In the genomic region with DNA sequence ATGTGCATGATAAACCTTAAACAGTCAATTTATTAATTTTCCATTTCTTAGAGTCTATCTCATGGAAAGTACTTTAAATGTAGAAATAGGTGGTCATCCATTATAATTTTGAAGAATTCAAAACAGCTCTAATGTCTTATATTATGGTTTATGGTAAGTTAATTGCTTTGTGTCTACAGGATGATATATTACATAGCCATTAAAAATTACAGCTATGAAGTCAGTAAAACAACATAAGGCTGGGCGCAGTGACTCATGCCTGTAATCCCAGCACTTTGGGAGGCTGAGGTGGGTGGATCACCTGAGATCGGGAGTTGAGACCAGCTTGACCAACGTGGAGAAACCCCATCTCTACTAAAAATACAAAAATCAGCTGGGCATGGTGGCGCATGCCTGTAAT, we compare ENCODE assay signal across 6 cellular contexts. TPM values are rescaled to one million over a fixed set of nuclear protein-coding genes. Genes with fewer than 3 reads are reported as not detected.
A peak's percentile ranks its signal among the peaks of the same experiment; 100 is the strongest.
DNase-seq lines count a peak whose midpoint lies in the region; ATAC-seq, FAIRE-seq and TF ChIP-seq lines count a peak whose summit lies in the region.
"Not testable (repeated sequence)": the region's sequence is repeated elsewhere in the genome, so short reads cannot be mapped to it uniquely, and the experiment has no call there.

No MANE protein-coding gene starts in this region.

- H3K27ac ChIP-seq in WERI-Rb-1 = peak overlapping the region; percentile 86

- H3K4me1 Mint-ChIP-seq in HFFc6 (ENCODE audit: low read depth) = peaks cover 66% of the 10 kb centered on the region

- not testable (repeated sequence) for H3K4me3 Mint-ChIP-seq in HFFc6

- peaks cover 21% of the 10 kb centered on the region for H3K36me3 Mint-ChIP-seq in HFFc6 (ENCODE audit: low read depth)

- intact Hi-C loops in mucosa of descending colon (cut with DNase I, micrococcal nuclease) = not testable (repeated sequence)

- H3K9me3 ChIP-seq in WERI-Rb-1 (ENCODE audit: severe bottlenecking); mucosa of descending colon: not testable (repeated sequence)

- not testable (repeated sequence) for TF ChIP-seq CTCF in HFFc6 (IDR thresholded peaks at IDR 0.05); WERI-Rb-1 (IDR thresholded peaks at IDR 0.05; ENCODE audit: low read depth, low read length); fibroblast of villous mesenchyme (IDR thresholded peaks at IDR 0.05; ENCODE audit: insufficient read depth, low read depth, low read length); mucosa of descending colon (IDR thresholded peaks at IDR 0.05)

- in situ Hi-C loops in Caki2 (cut with HindIII; ENCODE audit: low pct_unique_long_range_greater_than_20kb, low sequenced_read_pairs) = not testable (repeated sequence)

- H3K4me3 ChIP-seq in WERI-Rb-1 (ENCODE audit: low read depth, low read length); fibroblast of villous mesenchyme (ENCODE audit: low read depth, low read length); mucosa of descending colon: not testable (repeated sequence)

- peak; percentile 16 for DNase-seq in Caki2 (ENCODE audit: low read depth)
- DNase-seq in HFFc6, WERI-Rb-1: not testable (repeated sequence)
- DNase-seq in fibroblast of villous mesenchyme (ENCODE audit: low read depth) = peak; percentile 36
- DNase-seq in mucosa of descending colon = peak in 2 of 3 donors; percentile 42

- FAIRE-seq in G401.6 (lab: Jason Lieb, UNC) = peak; percentile 34

- peak overlapping the region; percentile 56 for H3K27ac Mint-ChIP-seq in HFFc6

- not testable (repeated sequence) for H3K36me3 ChIP-seq in WERI-Rb-1; mucosa of descending colon (ENCODE audit: low read depth)

- peak; percentile 96 for ATAC-seq in mucosa of descending colon

- H3K27me3 Mint-ChIP-seq in HFFc6 (ENCODE audit: insufficient read depth) = not testable (repeated sequence)

- H3K4me1 ChIP-seq in mucosa of descending colon (ENCODE audit: low read depth) = not testable (repeated sequence)

- not testable (repeated sequence) for H3K27me3 ChIP-seq in WERI-Rb-1 (ENCODE audit: insufficient read depth, low read depth, severe bottlenecking)

- H3K9me3 Mint-ChIP-seq in HFFc6 = not testable (repeated sequence)

RNA-seq across cellular contexts. Expression of a gene that starts 44.9 kb away (rescaled TPM):
- 20.9 and 21.5 TPM in 2 replicates for total RNA-seq in Caki2 (2014; rRNA removed; shearing (Covaris generic); ENCODE audit: low replicate concordance)
- total RNA-seq in HFFc6 (2021; fragmentation: NEBNext Ultra II Directional; extraction: Animal tissue kit (Norgen Biotek cat#: 25700)) = 10 to 100 TPM; 43.3 to 53.9 (median 45.7) TPM
- total RNA-seq in fibroblast of villous mesenchyme (20.3 and 22.2 TPM in 2 replicates), mucosa of descending colon (10 to 100 TPM; 35.6 to 52.5 (median 50.3) TPM)
